1 cellular context compared by ENCODE assay signal in the genomic region with DNA sequence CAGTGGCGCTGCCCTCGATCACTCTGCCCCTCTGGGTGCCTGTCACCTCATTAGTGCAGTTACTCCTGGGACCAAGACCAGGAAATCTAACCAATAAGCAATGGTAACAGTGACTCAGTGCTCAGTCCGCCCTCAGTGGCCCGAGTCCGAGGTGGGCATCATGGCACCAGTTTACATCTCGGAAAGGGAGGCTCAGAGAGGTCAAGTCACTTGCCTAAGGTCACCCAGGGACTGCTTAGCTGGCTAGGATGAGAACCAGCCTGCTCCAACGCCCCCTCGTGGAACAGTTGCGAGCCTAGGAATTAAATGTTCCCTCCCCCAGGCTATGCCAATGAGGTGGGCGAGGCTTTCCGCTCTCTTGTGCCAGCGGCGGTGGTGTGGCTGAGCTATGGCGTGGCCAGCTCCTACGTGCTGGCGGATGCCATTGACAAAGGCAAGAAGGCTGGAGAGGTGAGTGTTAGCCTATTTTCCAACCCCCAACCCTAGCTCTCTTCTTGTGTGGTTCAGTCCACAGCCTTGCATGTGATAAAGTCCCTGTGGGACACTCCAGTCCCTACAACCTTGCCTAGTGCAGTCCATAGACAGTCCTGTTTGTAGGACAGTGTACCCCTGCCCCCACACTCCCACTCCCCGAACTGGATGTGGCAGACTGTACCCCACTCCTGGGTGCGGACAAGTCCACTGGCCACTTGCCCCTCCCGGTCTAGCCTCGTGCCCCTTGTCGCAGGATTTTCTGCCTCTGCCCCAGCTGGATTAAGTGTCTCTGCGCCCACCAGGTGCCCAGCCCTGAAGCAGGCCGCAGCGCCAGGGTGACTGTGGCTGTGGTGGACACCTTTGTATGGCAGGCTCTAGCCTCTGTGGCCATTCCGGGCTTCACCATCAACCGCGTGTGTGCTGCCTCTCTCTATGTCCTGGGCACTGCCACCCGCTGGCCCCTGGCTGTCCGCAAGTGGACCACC.
A peak's percentile ranks its signal among the peaks of the same experiment; 100 is the strongest.
TF ChIP-seq lines count a peak whose summit lies in the region.

No MANE protein-coding gene starts in this region.

TF ChIP-seq in endothelial cell of umbilical vein, 7 proteins besides CTCF, POLR2A, EP300 and RAD21:
- no peak for TF ChIP-seq GATA2 (IDR thresholded peaks at IDR 0.05; ENCODE audit: insufficient read depth, insufficient read length, low read depth, low read length)
- TF ChIP-seq FOS (IDR thresholded peaks at IDR 0.05; ENCODE audit: borderline replicate concordance, insufficient read depth, low read length), result no peak
- no peak for TF ChIP-seq JUN (IDR thresholded peaks at IDR 0.05; ENCODE audit: borderline replicate concordance, insufficient read depth, insufficient read length, low read depth)
- TF ChIP-seq EZH2 (IDR thresholded peaks at IDR 0.05; ENCODE audit: borderline replicate concordance, low read depth, low read length, severe bottlenecking), result no peak
- TF ChIP-seq, protein P1, sequence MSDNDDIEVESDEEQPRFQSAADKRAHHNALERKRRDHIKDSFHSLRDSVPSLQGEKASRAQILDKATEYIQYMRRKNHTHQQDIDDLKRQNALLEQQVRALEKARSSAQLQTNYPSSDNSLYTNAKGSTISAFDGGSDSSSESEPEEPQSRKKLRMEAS (IDR thresholded peaks at IDR 0.05; ENCODE audit: insufficient read depth, insufficient read length), result no peak
- TF ChIP-seq POLR2AphosphoS5 (IDR thresholded peaks at IDR 0.05; ENCODE audit: insufficient read depth, low read depth, low read length), result peak; percentile 33
- TF ChIP-seq MYC (IDR thresholded peaks at IDR 0.05; ENCODE audit: low read depth, low read length), result no peak
TF ChIP-seq in endothelial cell of umbilical vein: peak in this region for 1.
